Comparison of ENCODE assay signal across 9 cellular contexts in the genomic region with DNA sequence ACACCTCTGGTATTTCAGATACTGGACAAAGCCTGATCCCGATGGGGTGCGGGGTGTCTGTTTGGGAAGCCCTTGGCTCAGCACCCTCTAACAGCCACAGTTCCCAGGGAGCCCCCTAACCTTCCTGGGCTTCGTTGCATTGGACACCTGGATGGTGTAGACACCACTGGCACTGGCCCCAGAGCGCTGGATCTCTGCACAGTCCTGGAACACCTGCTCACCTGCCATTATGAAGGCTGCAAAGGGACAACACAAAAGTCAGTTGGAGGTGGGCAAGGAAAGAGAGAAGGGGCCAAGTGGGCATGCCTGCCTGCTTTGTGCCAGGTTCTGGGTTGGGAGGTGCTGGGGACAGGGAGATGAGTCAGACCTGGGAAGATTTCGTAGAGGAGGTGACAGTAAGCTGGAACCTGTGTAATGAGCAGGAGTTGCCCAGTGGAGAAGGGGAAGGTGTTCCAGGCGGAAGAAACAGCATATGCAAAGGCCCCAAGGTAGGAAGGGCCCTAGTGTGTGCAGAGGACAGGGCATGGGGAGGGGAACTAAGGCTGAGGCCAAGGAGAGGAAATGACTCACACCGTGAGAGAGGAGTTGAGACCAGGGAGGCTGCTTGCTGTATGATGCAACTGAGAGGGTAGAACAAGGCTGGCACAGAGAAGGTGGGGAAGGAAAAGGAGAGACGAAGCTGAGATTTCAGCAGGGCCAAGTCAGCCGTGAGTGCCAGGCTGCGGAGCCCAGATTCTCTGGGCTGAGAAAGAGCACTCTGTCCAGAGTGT. TPM values are rescaled to one million over a fixed set of nuclear protein-coding genes. Genes with fewer than 3 reads are reported as not detected.
DNase-seq lines count a peak whose midpoint lies in the region; ATAC-seq, FAIRE-seq and TF ChIP-seq lines count a peak whose summit lies in the region.
"Had no signal": no experiment of that assay in that cellular context is flagged by ENCODE, and none has a peak within 500 bp of the region (broad histone marks: within the 10 kb centered on the region; RNA-seq: fewer than 3 reads in every experiment).

No MANE protein-coding gene starts in this region.

- H3K4me1 Mint-ChIP-seq in HFFc6 (ENCODE audit: low read depth) (peaks cover 12% of the 10 kb centered on the region), Caco-2 (ENCODE audit: low read depth, unreplicated experiment) (no peaks in the 10 kb centered on the region)
- H3K4me1 Mint-ChIP-seq in T-helper 2 cell treated with Interferon-gamma antibody and Interleukin-4, amounts not matched to agents 5 μg/mL and 100 μg/mL, for 36 hours (ENCODE audit: low read depth) = peaks cover 13% of the 10 kb centered on the region
- H3K4me1 Mint-ChIP-seq: memory B cell had no signal

- ATAC-seq in A549 = peak; percentile 71 to 83; a peak in 5 of 6 replicates
- no peak for ATAC-seq in mucosa of descending colon

- H3K4me3 ChIP-seq in A549 = no peak overlapping the region
- no peak overlapping the region for H3K4me3 ChIP-seq in mucosa of descending colon
- no peak overlapping the region for H3K4me3 ChIP-seq in Caco-2 (ENCODE audit: low read depth, low read length)

- H3K36me3 Mint-ChIP-seq in HFFc6 (ENCODE audit: low read depth) (no peaks in the 10 kb centered on the region), Caco-2 (ENCODE audit: insufficient read depth, unreplicated experiment) (no peaks in the 10 kb centered on the region)
- no peaks in the 10 kb centered on the region for H3K36me3 Mint-ChIP-seq in T-helper 2 cell treated with Interferon-gamma antibody and Interleukin-4, amounts not matched to agents 5 μg/mL and 100 μg/mL, for 36 hours (ENCODE audit: low read depth)
- H3K36me3 Mint-ChIP-seq: memory B cell had no signal

- H3K4me2 ChIP-seq in A549 = peak overlapping the region; percentile 55

- no peaks in the 10 kb centered on the region for H3K36me3 ChIP-seq in mucosa of descending colon (ENCODE audit: low read depth)
- H3K36me3 ChIP-seq in Caco-2 (ENCODE audit: control insufficient read depth, insufficient read depth, low read length) = no peaks in the 10 kb centered on the region

- no peaks in the 10 kb centered on the region for H3K9me3 ChIP-seq in A549
- no peaks in the 10 kb centered on the region for H3K9me3 ChIP-seq in mucosa of descending colon
- no peaks in the 10 kb centered on the region for H3K9me3 ChIP-seq in Caco-2

- no peak for TF ChIP-seq CTCF in A549 (IDR thresholded peaks at IDR 0.05)
- no peak for TF ChIP-seq CTCF in HFFc6 (IDR thresholded peaks at IDR 0.05)
- TF ChIP-seq CTCF in mucosa of descending colon (IDR thresholded peaks at IDR 0.05) = no peak
- TF ChIP-seq CTCF in Caco-2 (IDR thresholded peaks at IDR 0.05; ENCODE audit: insufficient read depth in 1 of 2, low read depth in 1 of 2, low read length in 1 of 2, severe bottlenecking in 1 of 2, unreplicated experiment in 1 of 2) = no peak

- BruUV-seq in Caco-2 (replicated peaks; lab: Mats Ljungman, UMichigan) = no TSS peak

- POLR2A ChIA-PET in A549 (lab: Yijun Ruan, JAX) = no interaction called here
- POLR2A ChIA-PET in Caco-2 (lab: Charles Lee) = no interaction called here

- peak overlapping the region; percentile 60 to 87 for H3K27ac ChIP-seq in A549

- no peaks in the 10 kb centered on the region for H3K9me3 Mint-ChIP-seq in HFFc6
- no peaks in the 10 kb centered on the region for H3K9me3 Mint-ChIP-seq in T-helper 2 cell treated with Interferon-gamma antibody and Interleukin-4, amounts not matched to agents 5 μg/mL and 100 μg/mL, for 36 hours
- H3K9me3 Mint-ChIP-seq in Caco-2 (ENCODE audit: unreplicated experiment) = no peaks in the 10 kb centered on the region
- H3K9me3 Mint-ChIP-seq: memory B cell had no signal

- H3K4me1 ChIP-seq in A549 = peaks cover 16% of the 10 kb centered on the region
- no peaks in the 10 kb centered on the region for H3K4me1 ChIP-seq in mucosa of descending colon (ENCODE audit: low read depth)
- no peaks in the 10 kb centered on the region for H3K4me1 ChIP-seq in Caco-2

- no peaks in the 10 kb centered on the region for H3K27me3 ChIP-seq in Caco-2 (replicated peaks; ENCODE audit: control insufficient read depth, insufficient read depth, low read length)

- H3K4me3 Mint-ChIP-seq in HFFc6 (peak overlapping the region; percentile 17; the same call in 1 of the 2 replicates), Caco-2 (ENCODE audit: unreplicated experiment) (no peak overlapping the region)
- H3K4me3 Mint-ChIP-seq in T-helper 2 cell treated with Interferon-gamma antibody and Interleukin-4, amounts not matched to agents 5 μg/mL and 100 μg/mL, for 36 hours = peak overlapping the region; percentile 35
- H3K4me3 Mint-ChIP-seq: memory B cell had no signal

- intact Hi-C loops in mucosa of descending colon (cut with DNase I, micrococcal nuclease) (no loop called here), Caco-2 (cut with micrococcal nuclease; ENCODE audit: unreplicated experiment) (no loop called here)

- H3K27ac Mint-ChIP-seq in HFFc6 (peak overlapping the region; percentile 48), Caco-2 (ENCODE audit: unreplicated experiment) (no peak overlapping the region)
- H3K27ac Mint-ChIP-seq in T-helper 2 cell treated with Interferon-gamma antibody and Interleukin-4, amounts not matched to agents 5 μg/mL and 100 μg/mL, for 36 hours = peak overlapping the region; percentile 67
- H3K27ac Mint-ChIP-seq: memory B cell had no signal

- no peak for TF ChIP-seq EP300 in A549 (IDR thresholded peaks at IDR 0.05)

- no peak for TF ChIP-seq POLR2A in A549 (IDR thresholded peaks at IDR 0.05; ENCODE audit: low read length)

- CTCF ChIA-PET in A549 (lab: Yijun Ruan, JAX) = interaction anchor here (0.7 to 1.4 kb wide), 2 partner anchors 13 to 48 kb away, joined by 3 to 4 read pairs; a partner anchor contains a TSS
- CTCF ChIA-PET in Caco-2 (lab: Charles Lee) = no interaction called here

- H3K27me3 Mint-ChIP-seq in HFFc6 (ENCODE audit: insufficient read depth) = peaks cover 17% of the 10 kb centered on the region
- peaks cover 22% of the 10 kb centered on the region for H3K27me3 Mint-ChIP-seq in T-helper 2 cell treated with Interferon-gamma antibody and Interleukin-4, amounts not matched to agents 5 μg/mL and 100 μg/mL, for 36 hours (ENCODE audit: low read depth)
- peaks cover 6% of the 10 kb centered on the region for H3K27me3 Mint-ChIP-seq in Caco-2 (ENCODE audit: insufficient read depth, unreplicated experiment)

- peak; percentile 59 to 63 for DNase-seq in A549 (ENCODE audit: low read depth in 1 of 2, low spot score in 1 of 2)
- DNase-seq in HFFc6 = peak; percentile 16
- DNase-seq in T-helper 2 cell treated with Interferon-gamma antibody and Interleukin-4, amounts not matched to agents 5 μg/mL and 100 μg/mL, for 36 hours (ENCODE audit: low spot score) = no peak
- DNase-seq in fibroblast of gingiva (ENCODE audit: low read depth) = peak; percentile 15
- DNase-seq in amygdala (lab: John Stamatoyannopoulos, UW) = no peak
- no peak for DNase-seq in GOT3 (lab: John Stamatoyannopoulos, UW)
- DNase-seq in mucosa of descending colon = no peak
- no peak for DNase-seq in Caco-2

- no peak for TF ChIP-seq RAD21 in A549 (conservative IDR thresholded peaks at IDR 0.05 in 1 of 2, IDR thresholded peaks at IDR 0.05 in 1 of 2)

- peak; percentile 79 for FAIRE-seq in A549 (lab: Jason Lieb, UNC)

- 48% methylated on average over 10 of the region's 10 CpGs for WGBS in A549 (ENCODE audit: missing lambda C conversion rate)

TF ChIP-seq in A549, 52 proteins besides CTCF, POLR2A, EP300 and RAD21:
- TF ChIP-seq, protein P1, sequence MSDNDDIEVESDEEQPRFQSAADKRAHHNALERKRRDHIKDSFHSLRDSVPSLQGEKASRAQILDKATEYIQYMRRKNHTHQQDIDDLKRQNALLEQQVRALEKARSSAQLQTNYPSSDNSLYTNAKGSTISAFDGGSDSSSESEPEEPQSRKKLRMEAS (IDR thresholded peaks at IDR 0.05) = 0 out of 2 replicates have a peak, but pooled peaks have one; percentile 43
- TF ChIP-seq MAZ (IDR thresholded peaks at IDR 0.05; ENCODE audit: borderline replicate concordance, low read depth, low read length) (no peak), SREBF2 (IDR thresholded peaks at IDR 0.05) (no peak), FOSL2 (IDR thresholded peaks at IDR 0.05) (no peak), FOSL2 (CRISPR knock-in tag; IDR thresholded peaks at IDR 0.05) (peak; percentile 53), CEBPB (IDR thresholded peaks at IDR 0.05) (peak; percentile 36 to 77; a peak in 3 of 4 replicates)

RNA-seq across cellular contexts. Expression of a gene that starts 34.9 kb away (rescaled TPM):
- 0.03 TPM in 1 of 2 replicates, not detected in the other for polyA plus RNA-seq in A549 (2011; rRNA removed)
- polyA plus RNA-seq in A549 (2012; cell fraction: cytosol; rRNA removed) = 0.01 TPM in 2 replicates
- polyA plus RNA-seq in A549 (2012; cell fraction: nucleus; rRNA removed) = 0.01 and 0.02 TPM in 2 replicates
- 0.03 to 0.04 TPM (median 0.03 TPM) in 3 replicates for polyA plus RNA-seq in A549 (2017; fragmentation: RNase III; extraction: RNeasy Plus Mini Kit Qiagen cat#74134 plus additional on column Dnase treatment)
- not detected in 2 replicates for polyA minus RNA-seq in A549 (2011; rRNA and poly(A)+ RNA removed)
- not detected for total RNA-seq in HFFc6 (2021; fragmentation: NEBNext Ultra II Directional; extraction: Animal tissue kit (Norgen Biotek cat#: 25700))
- total RNA-seq in mucosa of descending colon = under 1 TPM in 1 of 3 donors, not detected in 2; 0.05 TPM
- not detected in 2 replicates for total RNA-seq in Caco-2 (2022)

RNA-seq across cellular contexts. Expression of a gene that starts 47.7 kb away (rescaled TPM):
- polyA plus RNA-seq in A549 (2011; rRNA removed) = 3.1 TPM in 2 replicates
- polyA plus RNA-seq in A549 (2012; cell fraction: cytosol; rRNA removed) = 7.4 and 10.3 TPM in 2 replicates
- 17.2 and 21.2 TPM in 2 replicates for polyA plus RNA-seq in A549 (2012; cell fraction: nucleus; rRNA removed)
- polyA plus RNA-seq in A549 (2017; fragmentation: RNase III; extraction: RNeasy Plus Mini Kit Qiagen cat#74134 plus additional on column Dnase treatment) = 3.6 to 4.4 TPM (median 4.1 TPM) in 3 replicates
- polyA minus RNA-seq in A549 (2011; rRNA and poly(A)+ RNA removed) = 2.3 and 2.6 TPM in 2 replicates
- 1 to 10 TPM; 3.6 to 6.4 (median 5.3) TPM for total RNA-seq in HFFc6 (2021; fragmentation: NEBNext Ultra II Directional; extraction: Animal tissue kit (Norgen Biotek cat#: 25700))
- total RNA-seq in mucosa of descending colon = 10 to 100 TPM in 1 of 3 donors, 1 to 10 TPM in 2; 5.1 to 10.4 (median 8.4) TPM
- total RNA-seq in Caco-2 (2022) = 13.8 and 18.4 TPM in 2 replicates

Comparison
In these comparisons a context has a peak if more than half of its experiments do, and no peak if none do; other contexts are left out.
1. DNase-seq: peak in A549 (2 of 2), HFFc6 (single experiment) and fibroblast of gingiva (single experiment); none in T-helper 2 cell treated with Interferon-gamma antibody and Interleukin-4, amounts not matched to agents 5 μg/mL and 100 μg/mL, for 36 hours (single experiment), amygdala (0 of 56), GOT3 (single experiment), mucosa of descending colon (0 of 3) and Caco-2 (0 of 2).